In the genomic region with DNA sequence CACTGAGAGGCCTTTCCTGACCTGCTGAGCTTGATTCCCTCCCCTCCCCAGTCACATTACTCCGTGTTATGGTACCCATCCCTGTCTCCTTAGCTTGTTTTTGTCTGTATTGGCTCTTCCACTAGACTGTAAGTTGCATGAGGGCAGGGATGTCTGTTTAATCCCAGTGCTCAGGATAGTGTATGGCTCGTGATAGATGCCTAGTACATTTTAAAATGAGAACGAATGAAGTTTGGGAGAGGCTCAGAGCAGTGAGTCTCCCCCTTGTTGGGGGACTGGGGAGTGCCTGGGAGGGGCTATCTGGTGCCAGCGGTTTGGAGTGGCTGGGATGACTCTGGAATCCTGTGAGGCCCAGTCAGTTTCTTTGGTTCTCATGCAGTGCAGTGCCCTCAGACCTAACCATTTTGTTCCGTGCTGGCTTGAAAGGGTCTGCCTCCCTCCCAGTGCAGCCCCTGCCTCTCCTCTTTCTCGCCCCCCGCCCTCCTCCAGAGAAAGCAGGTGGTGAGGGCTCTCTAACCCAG, we compare ENCODE assay signal across 1 cellular context.
A peak's percentile ranks its signal among the peaks of the same experiment; 100 is the strongest.
TF ChIP-seq lines count a peak whose summit lies in the region.

No MANE protein-coding gene starts in this region.

TF ChIP-seq in A549, 52 proteins besides CTCF, POLR2A, EP300 and RAD21 (continued from another document):
- TF ChIP-seq EHMT2 (IDR thresholded peaks at IDR 0.05; ENCODE audit: low read depth): no peak
- TF ChIP-seq SMC3 (IDR thresholded peaks at IDR 0.05): no peak
- no peak for TF ChIP-seq SREBF2 (IDR thresholded peaks at IDR 0.05)
- TF ChIP-seq ZSCAN20 (CRISPR knock-in tag; IDR thresholded peaks at IDR 0.05): 0 out of 2 replicates have a peak, but pooled peaks have one; percentile 82
- no peak for TF ChIP-seq JUN (IDR thresholded peaks at IDR 0.05)
- TF ChIP-seq CBX8 (IDR thresholded peaks at IDR 0.05): no peak
- TF ChIP-seq, protein P1, sequence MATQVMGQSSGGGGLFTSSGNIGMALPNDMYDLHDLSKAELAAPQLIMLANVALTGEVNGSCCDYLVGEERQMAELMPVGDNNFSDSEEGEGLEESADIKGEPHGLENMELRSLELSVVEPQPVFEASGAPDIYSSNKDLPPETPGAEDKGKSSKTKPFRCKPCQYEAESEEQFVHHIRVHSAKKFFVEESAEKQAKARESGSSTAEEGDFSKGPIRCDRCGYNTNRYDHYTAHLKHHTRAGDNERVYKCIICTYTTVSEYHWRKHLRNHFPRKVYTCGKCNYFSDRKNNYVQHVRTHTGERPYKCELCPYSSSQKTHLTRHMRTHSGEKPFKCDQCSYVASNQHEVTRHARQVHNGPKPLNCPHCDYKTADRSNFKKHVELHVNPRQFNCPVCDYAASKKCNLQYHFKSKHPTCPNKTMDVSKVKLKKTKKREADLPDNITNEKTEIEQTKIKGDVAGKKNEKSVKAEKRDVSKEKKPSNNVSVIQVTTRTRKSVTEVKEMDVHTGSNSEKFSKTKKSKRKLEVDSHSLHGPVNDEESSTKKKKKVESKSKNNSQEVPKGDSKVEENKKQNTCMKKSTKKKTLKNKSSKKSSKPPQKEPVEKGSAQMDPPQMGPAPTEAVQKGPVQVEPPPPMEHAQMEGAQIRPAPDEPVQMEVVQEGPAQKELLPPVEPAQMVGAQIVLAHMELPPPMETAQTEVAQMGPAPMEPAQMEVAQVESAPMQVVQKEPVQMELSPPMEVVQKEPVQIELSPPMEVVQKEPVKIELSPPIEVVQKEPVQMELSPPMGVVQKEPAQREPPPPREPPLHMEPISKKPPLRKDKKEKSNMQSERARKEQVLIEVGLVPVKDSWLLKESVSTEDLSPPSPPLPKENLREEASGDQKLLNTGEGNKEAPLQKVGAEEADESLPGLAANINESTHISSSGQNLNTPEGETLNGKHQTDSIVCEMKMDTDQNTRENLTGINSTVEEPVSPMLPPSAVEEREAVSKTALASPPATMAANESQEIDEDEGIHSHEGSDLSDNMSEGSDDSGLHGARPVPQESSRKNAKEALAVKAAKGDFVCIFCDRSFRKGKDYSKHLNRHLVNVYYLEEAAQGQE (IDR thresholded peaks at IDR 0.05): no peak
- TF ChIP-seq TFCP2L1 (CRISPR knock-in tag; IDR thresholded peaks at IDR 0.05): peak; percentile 93
- TF ChIP-seq MAZ (IDR thresholded peaks at IDR 0.05; ENCODE audit: borderline replicate concordance, low read depth, low read length): no peak
- TF ChIP-seq RFX5 (IDR thresholded peaks at IDR 0.05): no peak
- 0 out of 2 replicates have a peak, but pooled peaks have one; percentile 25 for TF ChIP-seq FOSB (CRISPR knock-in tag; IDR thresholded peaks at IDR 0.05)
- TF ChIP-seq, protein P2, sequence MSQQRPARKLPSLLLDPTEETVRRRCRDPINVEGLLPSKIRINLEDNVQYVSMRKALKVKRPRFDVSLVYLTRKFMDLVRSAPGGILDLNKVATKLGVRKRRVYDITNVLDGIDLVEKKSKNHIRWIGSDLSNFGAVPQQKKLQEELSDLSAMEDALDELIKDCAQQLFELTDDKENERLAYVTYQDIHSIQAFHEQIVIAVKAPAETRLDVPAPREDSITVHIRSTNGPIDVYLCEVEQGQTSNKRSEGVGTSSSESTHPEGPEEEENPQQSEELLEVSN (IDR thresholded peaks at IDR 0.05; ENCODE audit: borderline replicate concordance, low read depth): no peak
- no peak for TF ChIP-seq TP53 (CRISPR knock-in tag; IDR thresholded peaks at IDR 0.05)
- TF ChIP-seq KDM1A (IDR thresholded peaks at IDR 0.05; ENCODE audit: low read depth): no peak
- TF ChIP-seq, protein P3, sequence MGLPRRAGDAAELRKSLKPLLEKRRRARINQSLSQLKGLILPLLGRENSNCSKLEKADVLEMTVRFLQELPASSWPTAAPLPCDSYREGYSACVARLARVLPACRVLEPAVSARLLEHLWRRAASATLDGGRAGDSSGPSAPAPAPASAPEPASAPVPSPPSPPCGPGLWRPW (IDR thresholded peaks at IDR 0.05): no peak
- TF ChIP-seq, protein P4, sequence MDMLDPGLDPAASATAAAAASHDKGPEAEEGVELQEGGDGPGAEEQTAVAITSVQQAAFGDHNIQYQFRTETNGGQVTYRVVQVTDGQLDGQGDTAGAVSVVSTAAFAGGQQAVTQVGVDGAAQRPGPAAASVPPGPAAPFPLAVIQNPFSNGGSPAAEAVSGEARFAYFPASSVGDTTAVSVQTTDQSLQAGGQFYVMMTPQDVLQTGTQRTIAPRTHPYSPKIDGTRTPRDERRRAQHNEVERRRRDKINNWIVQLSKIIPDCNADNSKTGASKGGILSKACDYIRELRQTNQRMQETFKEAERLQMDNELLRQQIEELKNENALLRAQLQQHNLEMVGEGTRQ (IDR thresholded peaks at IDR 0.05): no peak; the same call in 1 of the 2 replicates
- no peak for TF ChIP-seq CHD2 (IDR thresholded peaks at IDR 0.05; ENCODE audit: low read length, partially characterized antibody)
- no peak for TF ChIP-seq ZC3H11A (IDR thresholded peaks at IDR 0.05)
- TF ChIP-seq HOXB5 (CRISPR knock-in tag; IDR thresholded peaks at IDR 0.05): no peak; the same call in 1 of the 2 replicates
- TF ChIP-seq EHF (CRISPR knock-in tag; IDR thresholded peaks at IDR 0.05): no peak; the same call in 1 of the 2 replicates
- TF ChIP-seq POLR2AphosphoS2 (conservative IDR thresholded peaks at IDR 0.05; ENCODE audit: low read length): no peak
